Comparison of ENCODE assay signal across 1 cellular context in genomic region chr2:172097557-172098131, GRCh38.
TF ChIP-seq lines count a peak whose summit lies in the region.

No MANE protein-coding gene starts in this region.

TF ChIP-seq in HepG2, 621 proteins besides CTCF, POLR2A, EP300 and RAD21 (continued from another document):
- TF ChIP-seq SNAPC4 (CRISPR knock-in tag; IDR thresholded peaks at IDR 0.05) (no peak), ARID2 (CRISPR knock-in tag; IDR thresholded peaks at IDR 0.05; ENCODE audit: borderline replicate concordance) (no peak), ZSCAN9 (CRISPR knock-in tag; IDR thresholded peaks at IDR 0.05; ENCODE audit: borderline replicate concordance) (no peak), ZNF777 (CRISPR knock-in tag; IDR thresholded peaks at IDR 0.05) (0 out of 2 replicates have a peak, but pooled peaks have one; percentile 27), KDM3A (CRISPR knock-in tag; IDR thresholded peaks at IDR 0.05; ENCODE audit: low read depth) (0 out of 2 replicates have a peak, but pooled peaks have one; percentile 15), PREB (CRISPR knock-in tag; IDR thresholded peaks at IDR 0.05) (no peak), ZNF800 (CRISPR knock-in tag; IDR thresholded peaks at IDR 0.05) (no peak), GMEB1 (CRISPR knock-in tag; IDR thresholded peaks at IDR 0.05; ENCODE audit: borderline replicate concordance) (no peak), ZFYVE20 (CRISPR knock-in tag; IDR thresholded peaks at IDR 0.05; ENCODE audit: borderline replicate concordance, low read depth) (no peak), NFRKB (IDR thresholded peaks at IDR 0.05) (no peak), ZNF234 (CRISPR knock-in tag; conservative IDR thresholded peaks at IDR 0.05) (no peak), FOXO1 (CRISPR knock-in tag; IDR thresholded peaks at IDR 0.05) (no peak), SRSF1 (optimal IDR thresholded peaks at IDR 0.05; ENCODE audit: low read depth, low read length) (peak; percentile 57), GATAD1 (CRISPR knock-in tag; IDR thresholded peaks at IDR 0.05) (no peak), KLF15 (CRISPR knock-in tag; IDR thresholded peaks at IDR 0.05; ENCODE audit: borderline replicate concordance) (no peak), AGO2 (optimal IDR thresholded peaks at IDR 0.05; ENCODE audit: low read depth, low read length) (no peak), ZNF891 (CRISPR knock-in tag; IDR thresholded peaks at IDR 0.05) (no peak), ZNF225 (CRISPR knock-in tag; IDR thresholded peaks at IDR 0.05) (0 out of 2 replicates have a peak, but pooled peaks have one; percentile 16), MXD1 (CRISPR knock-in tag; IDR thresholded peaks at IDR 0.05) (no peak)
